Comparison of ENCODE assay signal across 30 cellular contexts in the genomic region with DNA sequence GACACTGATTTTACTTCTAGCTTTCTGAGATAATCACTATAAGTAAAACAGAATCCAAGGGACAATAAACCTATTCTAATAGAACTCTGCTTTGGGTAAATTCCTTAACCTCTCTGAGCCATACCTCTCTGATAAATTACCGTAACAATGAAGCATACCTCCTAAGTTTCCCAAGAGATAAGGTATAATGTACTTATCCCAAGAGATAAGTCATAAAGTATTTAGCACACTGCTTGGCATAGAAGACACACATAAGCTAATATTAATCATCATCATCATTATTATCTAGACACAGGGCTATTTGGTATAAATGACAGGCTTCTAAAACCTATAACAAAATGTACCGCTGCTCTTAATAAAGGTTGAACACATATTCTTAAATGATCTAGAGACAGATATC.
"Had no signal": no experiment of that assay in that cellular context is flagged by ENCODE, and none has a peak within 500 bp of the region (broad histone marks: within the 10 kb centered on the region; RNA-seq: fewer than 3 reads in every experiment).

No MANE protein-coding gene starts in this region.

- ATAC-seq: activated CD4-positive, CD25-positive, alpha-beta regulatory T cell treated with anti-CD3 and anti-CD28 coated beads, Interleukin-2, amount 50 U/mL, for 24 hours; activated CD8-positive, alpha-beta T cell treated with anti-CD3 and anti-CD28 coated beads for 36 hours; activated T-cell treated with anti-CD3 and anti-CD28 coated beads, Interleukin-2, amount 50 U/mL, for 4 hours; activated T-helper 17 cell treated with anti-CD3 and anti-CD28 coated beads, Interleukin-2, amount 50 U/mL, for 72 hours; esophagus mucosa; T-helper 17 cell had no signal

- DNase-seq: activated B cell treated with CpG ODN at 0.5 μM for 24 hours; activated CD4-positive, alpha-beta T cell treated with anti-CD3 and anti-CD28 coated beads for 48 hours; activated CD4-positive, alpha-beta T cell treated with anti-CD3 and anti-CD28 coated beads, Interleukin-2, amount 50 U/mL, for 1 hour; activated CD4-positive, alpha-beta T cell treated with anti-CD3 and anti-CD28 coated beads, Interleukin-2, amount 50 U/mL, for 48 hours; activated CD8-positive, alpha-beta memory T cell treated with anti-CD3 and anti-CD28 coated beads for 24 hours; activated CD8-positive, alpha-beta T cell treated with anti-CD3 and anti-CD28 coated beads for 36 hours; activated effector memory CD4-positive, alpha-beta T cell treated with Interleukin-2 at 50 U/mL for 16 hours; activated gamma-delta T cell treated with Interleukin-2 at 50 U/mL for 16 hours; activated naive CD4-positive, alpha-beta T cell treated with anti-CD3 and anti-CD28 coated beads, Interleukin-2, amount 50 U/mL, for 16 hours; activated naive CD4-positive, alpha-beta T cell treated with Interleukin-2 at 50 U/mL for 16 hours; activated T-cell treated with anti-CD3 and anti-CD28 coated beads, Interleukin-2, amount 50 U/mL, for 4 hours; amniotic stem cell; anterior cingulate cortex; brain microvascular endothelial cell; dorsolateral prefrontal cortex; effector memory CD4-positive, alpha-beta T cell; endodermal cell; foreskin fibroblast; head of caudate nucleus; T-helper 17 cell; T1000; WERI-Rb-1 had no signal

- H3K4me3 ChIP-seq: coronary artery, dorsolateral prefrontal cortex had no signal

- H3K27me3 Mint-ChIP-seq: activated B cell treated with CpG ODN at 0.5 μM for 24 hours; activated CD8-positive, alpha-beta T cell treated with anti-CD3 and anti-CD28 coated beads for 36 hours; activated naive CD8-positive, alpha-beta T cell; activated T-helper 17 cell treated with anti-CD3 and anti-CD28 coated beads, Interleukin-2, amount 50 U/mL, for 72 hours; central memory CD8-positive, alpha-beta T cell; dendritic cell treated with granulocyte-macrophage colony-stimulating factor and Interleukin-4, amounts not matched to agents 40 ng/mL and 50 ng/mL, for 4 days; T-helper 17 cell had no signal

- H3K4me1 Mint-ChIP-seq: activated B cell treated with CpG ODN at 0.5 μM for 24 hours; activated T-helper 17 cell treated with anti-CD3 and anti-CD28 coated beads, Interleukin-2, amount 50 U/mL, for 72 hours had no signal

- H3K27ac ChIP-seq: brain microvascular endothelial cell, coronary artery, WERI-Rb-1 had no signal

- H3K36me3 ChIP-seq: brain microvascular endothelial cell had no signal

- H3K4me3 Mint-ChIP-seq: activated B cell treated with CpG ODN at 0.5 μM for 24 hours; activated CD8-positive, alpha-beta T cell treated with anti-CD3 and anti-CD28 coated beads for 36 hours; activated naive CD8-positive, alpha-beta T cell; activated T-cell treated with anti-CD3 and anti-CD28 coated beads, Interleukin-2, amount 50 U/mL, for 4 hours; central memory CD8-positive, alpha-beta T cell; dendritic cell treated with granulocyte-macrophage colony-stimulating factor and Interleukin-4, amounts not matched to agents 40 ng/mL and 50 ng/mL, for 4 days; endodermal cell; T-helper 17 cell; T-helper 2 cell treated with Interferon-gamma antibody and Interleukin-4, amounts not matched to agents 5 μg/mL and 100 μg/mL, for 36 hours had no signal

- H3K27ac Mint-ChIP-seq: activated B cell treated with CpG ODN at 0.5 μM for 24 hours; activated CD8-positive, alpha-beta T cell treated with anti-CD3 and anti-CD28 coated beads for 36 hours; activated naive CD8-positive, alpha-beta T cell; activated T-helper 17 cell treated with anti-CD3 and anti-CD28 coated beads, Interleukin-2, amount 50 U/mL, for 72 hours; dendritic cell treated with granulocyte-macrophage colony-stimulating factor and Interleukin-4, amounts not matched to agents 40 ng/mL and 50 ng/mL, for 4 days; endodermal cell; T-helper 17 cell; T-helper 2 cell treated with Interferon-gamma antibody and Interleukin-4, amounts not matched to agents 5 μg/mL and 100 μg/mL, for 36 hours had no signal

- H3K9me3 Mint-ChIP-seq: activated B cell treated with CpG ODN at 0.5 μM for 24 hours; activated CD8-positive, alpha-beta T cell treated with anti-CD3 and anti-CD28 coated beads for 36 hours; activated T-cell treated with anti-CD3 and anti-CD28 coated beads, Interleukin-2, amount 50 U/mL, for 4 hours; activated T-helper 17 cell treated with anti-CD3 and anti-CD28 coated beads, Interleukin-2, amount 50 U/mL, for 72 hours; central memory CD8-positive, alpha-beta T cell; T-helper 2 cell treated with Interferon-gamma antibody and Interleukin-4, amounts not matched to agents 5 μg/mL and 100 μg/mL, for 36 hours had no signal

- H3K27me3 ChIP-seq: brain microvascular endothelial cell, dorsolateral prefrontal cortex had no signal
